8 cellular contexts compared by ENCODE assay signal in genomic region chr14:50668008-50668851, GRCh38. TPM values are rescaled to one million over a fixed set of nuclear protein-coding genes. Genes with fewer than 3 reads are reported as not detected.
DNase-seq lines count a peak whose midpoint lies in the region; ATAC-seq and TF ChIP-seq lines count a peak whose summit lies in the region.

Gene SAV1 (minus strand): TSS chr14:50668306. CDS start chr14:50667967, 339 bp downstream.

- H3K4me3 ChIP-seq in Peyer's patch (peak within 1 kb of the TSS; percentile 69 to 86 (median 76)), neural cell (ENCODE audit: low read length) (peak within 1 kb of the TSS; percentile 82), subcutaneous abdominal adipose tissue (ENCODE audit: low read depth in 1 of 5, low read length in 5 of 5) (peak within 1 kb of the TSS; percentile 86 to 97 (median 96))

- H3K27ac Mint-ChIP-seq in IgD-negative memory B cell, result peak within 1 kb of the TSS in 1 of 3 donors; percentile 94

- no peaks in the 10 kb centered on the region for H3K9me3 Mint-ChIP-seq in IgD-negative memory B cell

- no peaks in the 10 kb centered on the region for H3F3A ChIP-seq in neural cell (ENCODE audit: insufficient read depth, low read length, poor library complexity, severe bottlenecking)

- H3K4me2 ChIP-seq in neural cell (ENCODE audit: low read length), result peak within 1 kb of the TSS; percentile 89

- peaks cover 19% of the 10 kb centered on the region for H3K79me2 ChIP-seq in neural cell (replicated peaks; ENCODE audit: insufficient read depth, low read length)

- H3K4me1 ChIP-seq in Peyer's patch (peaks cover 0 to 5% (median 0%) of the 10 kb centered on the region in 4 donors), subcutaneous abdominal adipose tissue (ENCODE audit: control insufficient read depth in 5 of 5, insufficient read depth in 5 of 5, low read length in 5 of 5) (peaks cover 2 to 24% (median 14%) of the 10 kb centered on the region in 5 donors)

- H3K4me1 Mint-ChIP-seq in IgD-negative memory B cell, result peaks cover 21 to 27% (median 22%) of the 10 kb centered on the region in 3 donors

- H3K27me3 ChIP-seq in Peyer's patch, result no peaks in the 10 kb centered on the region
- H3K27me3 ChIP-seq in neural cell (ENCODE audit: insufficient read depth, low read depth, low read length), result no peaks in the 10 kb centered on the region
- H3K27me3 ChIP-seq in subcutaneous abdominal adipose tissue (ENCODE audit: control insufficient read depth in 5 of 5, insufficient read depth in 4 of 5, low read length in 5 of 5), result no peaks in the 10 kb centered on the region

- peak within 1 kb of the TSS in 1 of 4 donors; percentile 99 for H3K4me3 Mint-ChIP-seq in IgD-negative memory B cell

- H3K9ac ChIP-seq in neural cell (ENCODE audit: low read length) (peak within 1 kb of the TSS; percentile 59), subcutaneous abdominal adipose tissue (ENCODE audit: low read length in 5 of 5) (peak within 1 kb of the TSS; percentile 84 to 98 (median 96))

- peak; percentile 51 for ATAC-seq in GM21515 (IDR thresholded peaks at IDR 0.05; ENCODE audit: unreplicated experiment)

- peak within 1 kb of the TSS; percentile 83 for H2AFZ ChIP-seq in neural cell (ENCODE audit: low read depth, low read length)

- no peaks in the 10 kb centered on the region for H4K20me1 ChIP-seq in neural cell (ENCODE audit: insufficient read depth)

- peak; percentile 61 for DNase-seq in DMS153 treated with DMSO at 0.1 percent for 48 hours (lab: John Stamatoyannopoulos, UW; ENCODE audit: unreplicated experiment)
- peak; percentile 61 to 91 (median 88) for DNase-seq in Peyer's patch
- DNase-seq in activated effector memory CD4-positive, alpha-beta T cell treated with Interleukin-2 at 50 U/mL for 16 hours, result peak; percentile 35
- peak; percentile 79 for DNase-seq in fibroblast of the conjunctiva (ENCODE audit: low read depth)

- H3K9me2 ChIP-seq in neural cell (ENCODE audit: insufficient read depth, low read length), result no peaks in the 10 kb centered on the region

- H3K36me3 Mint-ChIP-seq in IgD-negative memory B cell, result no peaks in the 10 kb centered on the region

- H3K36me3 ChIP-seq in Peyer's patch (peaks cover 0 to 5% (median 0%) of the 10 kb centered on the region in 3 donors), neural cell (ENCODE audit: insufficient read depth, low read length) (no peaks in the 10 kb centered on the region), subcutaneous abdominal adipose tissue (ENCODE audit: control insufficient read depth in 5 of 5, insufficient read depth in 5 of 5, low read length in 5 of 5) (peaks cover 0 to 4% (median 3%) of the 10 kb centered on the region in 5 donors)

- TF ChIP-seq RAD21 in neural cell (conservative IDR thresholded peaks at IDR 0.05), result peak; percentile 36

- H3K27ac ChIP-seq in Peyer's patch (peak within 1 kb of the TSS; percentile 91 to 95 (median 92)), neural cell (ENCODE audit: low read length) (peak within 1 kb of the TSS; percentile 2), subcutaneous abdominal adipose tissue (ENCODE audit: low read depth, low read length) (peak within 1 kb of the TSS; percentile 97)

- peak; percentile 86 to 93 for TF ChIP-seq POLR2A in Peyer's patch (IDR thresholded peaks at IDR 0.05)

- H3K9me3 ChIP-seq in Peyer's patch, result no peaks in the 10 kb centered on the region
- no peaks in the 10 kb centered on the region for H3K9me3 ChIP-seq in neural cell (ENCODE audit: low read length)
- no peaks in the 10 kb centered on the region for H3K9me3 ChIP-seq in subcutaneous abdominal adipose tissue (ENCODE audit: control insufficient read depth in 5 of 5, low read length in 5 of 5)

- TF ChIP-seq EP300 in neural cell (conservative IDR thresholded peaks at IDR 0.05; ENCODE audit: poor library complexity, severe bottlenecking), result peak; percentile 60

- H3K27me3 Mint-ChIP-seq in IgD-negative memory B cell, result no peaks in the 10 kb centered on the region

- TF ChIP-seq CTCF in Peyer's patch (IDR thresholded peaks at IDR 0.05), result no peak
- no peak for TF ChIP-seq CTCF in neural cell (IDR thresholded peaks at IDR 0.05; ENCODE audit: poor library complexity, severe bottlenecking)

TF ChIP-seq in neural cell, 6 proteins besides CTCF, POLR2A, EP300 and RAD21:
- TF ChIP-seq TAF1 (IDR thresholded peaks at IDR 0.05; ENCODE audit: low read depth) (no peak), MXI1 (conservative IDR thresholded peaks at IDR 0.05; ENCODE audit: poor library complexity, severe bottlenecking) (peak; percentile 92), EZH2 (IDR thresholded peaks at IDR 0.05; ENCODE audit: borderline replicate concordance, insufficient read depth, low read length, poor library complexity, severe bottlenecking) (no peak), POLR2AphosphoS5 (IDR thresholded peaks at IDR 0.05) (peak; percentile 53), SMC3 (conservative IDR thresholded peaks at IDR 0.05; ENCODE audit: poor library complexity) (peak; percentile 20)
- TF ChIP-seq, protein P1, sequence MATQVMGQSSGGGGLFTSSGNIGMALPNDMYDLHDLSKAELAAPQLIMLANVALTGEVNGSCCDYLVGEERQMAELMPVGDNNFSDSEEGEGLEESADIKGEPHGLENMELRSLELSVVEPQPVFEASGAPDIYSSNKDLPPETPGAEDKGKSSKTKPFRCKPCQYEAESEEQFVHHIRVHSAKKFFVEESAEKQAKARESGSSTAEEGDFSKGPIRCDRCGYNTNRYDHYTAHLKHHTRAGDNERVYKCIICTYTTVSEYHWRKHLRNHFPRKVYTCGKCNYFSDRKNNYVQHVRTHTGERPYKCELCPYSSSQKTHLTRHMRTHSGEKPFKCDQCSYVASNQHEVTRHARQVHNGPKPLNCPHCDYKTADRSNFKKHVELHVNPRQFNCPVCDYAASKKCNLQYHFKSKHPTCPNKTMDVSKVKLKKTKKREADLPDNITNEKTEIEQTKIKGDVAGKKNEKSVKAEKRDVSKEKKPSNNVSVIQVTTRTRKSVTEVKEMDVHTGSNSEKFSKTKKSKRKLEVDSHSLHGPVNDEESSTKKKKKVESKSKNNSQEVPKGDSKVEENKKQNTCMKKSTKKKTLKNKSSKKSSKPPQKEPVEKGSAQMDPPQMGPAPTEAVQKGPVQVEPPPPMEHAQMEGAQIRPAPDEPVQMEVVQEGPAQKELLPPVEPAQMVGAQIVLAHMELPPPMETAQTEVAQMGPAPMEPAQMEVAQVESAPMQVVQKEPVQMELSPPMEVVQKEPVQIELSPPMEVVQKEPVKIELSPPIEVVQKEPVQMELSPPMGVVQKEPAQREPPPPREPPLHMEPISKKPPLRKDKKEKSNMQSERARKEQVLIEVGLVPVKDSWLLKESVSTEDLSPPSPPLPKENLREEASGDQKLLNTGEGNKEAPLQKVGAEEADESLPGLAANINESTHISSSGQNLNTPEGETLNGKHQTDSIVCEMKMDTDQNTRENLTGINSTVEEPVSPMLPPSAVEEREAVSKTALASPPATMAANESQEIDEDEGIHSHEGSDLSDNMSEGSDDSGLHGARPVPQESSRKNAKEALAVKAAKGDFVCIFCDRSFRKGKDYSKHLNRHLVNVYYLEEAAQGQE (IDR thresholded peaks at IDR 0.05; ENCODE audit: borderline replicate concordance), result peak; percentile 75

RNA-seq across cellular contexts. Expression of gene SAV1, which starts in this region (rescaled TPM):
- 55.8 TPM for polyA plus RNA-seq in IgD-negative memory B cell
- total RNA-seq in Peyer's patch, result 10 to 100 TPM; 16.6 to 23.9 (median 17.8) TPM
- 4.1 and 4.9 TPM in 2 replicates for polyA plus RNA-seq in neural cell
- 7.4 and 7.5 TPM in 2 replicates for polyA minus RNA-seq in neural cell

Comparison
In these comparisons a context has a peak if more than half of its experiments do, and no peak if none do; other contexts are left out.
1. Peak in every context shown above with its lines: DNase-seq, ATAC-seq, H3K4me3 ChIP-seq and H3K27ac ChIP-seq.
2. DNase-seq: peak in every context shown above with its lines; median percentile 88 in Peyer's patch; 79 in fibroblast of the conjunctiva; 61 in DMS153 treated with DMSO at 0.1 percent for 48 hours; 35 in activated effector memory CD4-positive, alpha-beta T cell treated with Interleukin-2 at 50 U/mL for 16 hours.
3. H3K27ac ChIP-seq: peak in every context shown above with its lines; median percentile 97 in subcutaneous abdominal adipose tissue; 92 in Peyer's patch; 2 in neural cell.